ENCODE assay signal across 13 cellular contexts in genomic region chr1:243542726-243543415, GRCh38.
DNase-seq lines count a peak whose midpoint lies in the region; ATAC-seq and TF ChIP-seq lines count a peak whose summit lies in the region.
"Had no signal": no experiment of that assay in that cellular context is flagged by ENCODE, and none has a peak within 500 bp of the region (broad histone marks: within the 10 kb centered on the region; RNA-seq: fewer than 3 reads in every experiment).

No MANE protein-coding gene starts in this region.

- H3K36me3 ChIP-seq in HCT116 (ENCODE audit: control insufficient read depth in 1 of 2, insufficient read depth in 2 of 2, low read length in 2 of 2): no peaks in the 10 kb centered on the region
- H3K36me3 ChIP-seq in PC-3 (ENCODE audit: low read depth, low read length): no peaks in the 10 kb centered on the region
- peaks cover 8% of the 10 kb centered on the region for H3K36me3 ChIP-seq in SJCRH30
- H3K36me3 ChIP-seq in gastroesophageal sphincter: peaks cover 0 to 28% of the 10 kb centered on the region in 2 donors

- H3K4me3 ChIP-seq in HCT116 (replicated peaks in 1 of 2; ENCODE audit: low read depth in 1 of 2, low read length in 2 of 2): no peak overlapping the region
- no peak overlapping the region for H3K4me3 ChIP-seq in PC-3 (ENCODE audit: low read length)
- H3K4me3 ChIP-seq in epithelial cell of esophagus (ENCODE audit: low read length): no peak overlapping the region
- no peak overlapping the region for H3K4me3 ChIP-seq in SJCRH30
- no peak overlapping the region for H3K4me3 ChIP-seq in lower leg skin (ENCODE audit: low read depth, poor library complexity, severe bottlenecking)
- no peak overlapping the region for H3K4me3 ChIP-seq in gastroesophageal sphincter

- peaks cover 4 to 12% of the 10 kb centered on the region in 2 experiments; a peak in 2 of 4 replicates for H3K4me1 ChIP-seq in HCT116 (ENCODE audit: control insufficient read depth in 1 of 2, insufficient read depth in 2 of 2, low read length in 2 of 2)
- H3K4me1 ChIP-seq in PC-3 (ENCODE audit: insufficient read depth, low read length): 0 out of 2 replicates have a peak, but pooled peaks cover 7% of the 10 kb centered on the region
- no peaks in the 10 kb centered on the region for H3K4me1 ChIP-seq in SJCRH30
- peaks cover 0 to 3% (median 0%) of the 10 kb centered on the region in 3 donors for H3K4me1 ChIP-seq in gastroesophageal sphincter

- no peak for TF ChIP-seq EP300 in gastroesophageal sphincter (IDR thresholded peaks at IDR 0.05)

- H3K9me3 ChIP-seq in HCT116 (ENCODE audit: control insufficient read depth in 1 of 2, insufficient read depth in 1 of 2, low read depth in 1 of 2, low read length in 2 of 2): no peaks in the 10 kb centered on the region
- no peaks in the 10 kb centered on the region for H3K9me3 ChIP-seq in PC-3 (ENCODE audit: low read length)
- no peaks in the 10 kb centered on the region for H3K9me3 ChIP-seq in SJCRH30 (replicated peaks)
- H3K9me3 ChIP-seq in gastroesophageal sphincter: no peaks in the 10 kb centered on the region

- peak; percentile 97 for ATAC-seq in HCT116
- peak; percentile 64 for ATAC-seq in PC-3
- ATAC-seq in GM19328 (IDR thresholded peaks at IDR 0.05; ENCODE audit: unreplicated experiment): no peak
- no peak for ATAC-seq in gastroesophageal sphincter

- peak overlapping the region; percentile 87 for H2AFZ ChIP-seq in HCT116 (ENCODE audit: low read depth, low read length, poor library complexity, severe bottlenecking)
- no peak overlapping the region for H2AFZ ChIP-seq in PC-3 (ENCODE audit: low read length)

- H3F3A ChIP-seq in PC-3 (ENCODE audit: low read length, unreplicated experiment): no peaks in the 10 kb centered on the region

- TF ChIP-seq CTCF in 22Rv1 (IDR thresholded peaks at IDR 0.05) (peak; percentile 18; the same call in 1 of the 2 replicates), HCT116 (IDR thresholded peaks at IDR 0.05 in 2 of 3, conservative IDR thresholded peaks at IDR 0.05 in 1 of 3; ENCODE audit: borderline replicate concordance in 1 of 3, insufficient read depth in 1 of 3, low read depth in 2 of 3, low read length in 2 of 3) (no peak), PC-3 (conservative IDR thresholded peaks at IDR 0.05; ENCODE audit: low read depth, low read length) (peak; percentile 42), epithelial cell of esophagus (IDR thresholded peaks at IDR 0.05; ENCODE audit: insufficient read depth, low read depth, low read length, missing control alignments) (no peak), lower leg skin (IDR thresholded peaks at IDR 0.05) (no peak), gastroesophageal sphincter (IDR thresholded peaks at IDR 0.05) (no peak)

- DNase-seq in HCT116 (ENCODE audit: low read depth, low spot score) (peak; percentile 42), PC-3 (peak; percentile 46), epithelial cell of esophagus (ENCODE audit: low read depth) (peak; percentile 18), SJCRH30 (no peak), lower leg skin (ENCODE audit: low spot score in 2 of 2) (no peak)
- DNase-seq: AML-193, KG1, NCI-H1092, NCI-H1694 treated with DMSO at 0.1 percent for 48 hours, NCI-H510A treated with DMSO at 0.1 percent for 48 hours had no signal

- no peaks in the 10 kb centered on the region for H3K79me2 ChIP-seq in HCT116 (ENCODE audit: insufficient read depth, low read length)
- no peaks in the 10 kb centered on the region for H3K79me2 ChIP-seq in PC-3 (ENCODE audit: low read length)

- no peaks in the 10 kb centered on the region for H4K20me1 ChIP-seq in HCT116 (ENCODE audit: insufficient read depth)
- H4K20me1 ChIP-seq in PC-3 (ENCODE audit: low read length): no peaks in the 10 kb centered on the region

- H3K9ac ChIP-seq in HCT116 (ENCODE audit: low read length) (no peak overlapping the region), PC-3 (ENCODE audit: low read length) (no peak overlapping the region)

- BruUV-seq in HCT116 (replicated peaks; lab: Mats Ljungman, UMichigan) (no TSS peak), PC-3 (replicated peaks; lab: Mats Ljungman, UMichigan) (no TSS peak)

- intact Hi-C loops in HCT116 (cut with micrococcal nuclease): no loop called here
- intact Hi-C loops in PC-3 (cut with micrococcal nuclease): no loop called here
- intact Hi-C loops in lower leg skin (cut with DNase I; ENCODE audit: low total_unique reads): no loop called here

- CTCF ChIA-PET in HCT116 (lab: Charles Lee): no interaction called here
- CTCF ChIA-PET in PC-3 (lab: Charles Lee): interaction anchor here (0.7 kb wide), 1 partner anchor 1102 kb away, joined by 3 read pairs; no protein-coding TSS in a partner anchor

- POLR2A ChIA-PET in HCT116 (lab: Charles Lee) (no interaction called here), PC-3 (lab: Charles Lee; ENCODE audit: unreplicated experiment) (no interaction called here)

- TF ChIP-seq RAD21 in HCT116 (IDR thresholded peaks at IDR 0.05; ENCODE audit: low read depth): peak; percentile 29; the same call in 1 of the 2 replicates

- H3K4me2 ChIP-seq in HCT116 (ENCODE audit: low read length): peak overlapping the region; percentile 49
- no peak overlapping the region for H3K4me2 ChIP-seq in PC-3 (ENCODE audit: low read length)

- H3K27me3 ChIP-seq in HCT116 (ENCODE audit: insufficient read depth, low read length) (no peaks in the 10 kb centered on the region), PC-3 (ENCODE audit: low read length) (no peaks in the 10 kb centered on the region), SJCRH30 (no peaks in the 10 kb centered on the region), gastroesophageal sphincter (no peaks in the 10 kb centered on the region)

- 67 to 76% methylated on average over 7 of the region's 7 CpGs for WGBS in lower leg skin, 2 donors
- WGBS in gastroesophageal sphincter (ENCODE audit: low coverage in 1 of 2), 2 donors: 67 to 68% methylated on average over 6 to 7 of the region's 7 CpGs

- H3K9me2 ChIP-seq in HCT116 (ENCODE audit: insufficient read depth) (no peaks in the 10 kb centered on the region; the same call in 1 of the 2 replicates), PC-3 (replicated peaks; ENCODE audit: low read length) (no peaks in the 10 kb centered on the region)

- TF ChIP-seq POLR2A in HCT116 (IDR thresholded peaks at IDR 0.05; ENCODE audit: borderline replicate concordance, extremely low read depth, insufficient read depth, insufficient read length) (no peak), lower leg skin (IDR thresholded peaks at IDR 0.05) (no peak), gastroesophageal sphincter (IDR thresholded peaks at IDR 0.05) (no peak)

- RAD21 ChIA-PET in HCT116 (lab: Charles Lee; ENCODE audit: low non-redundant PET in 1 of 2, low total read pairs in 2 of 2, uncharacterized antibody in 2 of 2, unreplicated experiment in 2 of 2): no interaction called here

- H3K27ac ChIP-seq in 22Rv1: no peak overlapping the region
- H3K27ac ChIP-seq in HCT116 (ENCODE audit: low read depth, low read length): no peak overlapping the region
- no peak overlapping the region for H3K27ac ChIP-seq in PC-3 (ENCODE audit: low read length)
- H3K27ac ChIP-seq in SJCRH30: no peak overlapping the region
- H3K27ac ChIP-seq in gastroesophageal sphincter: no peak overlapping the region

TF ChIP-seq in HCT116, 20 proteins besides CTCF, POLR2A, EP300 and RAD21:
- TF ChIP-seq TCF7L2 (IDR thresholded peaks at IDR 0.05; ENCODE audit: borderline replicate concordance, extremely low read depth, insufficient read depth, insufficient read length): no peak
- TF ChIP-seq POLR2AphosphoS5 (IDR thresholded peaks at IDR 0.05; ENCODE audit: low read depth, low read length): peak; percentile 62; the same call in 1 of the 2 replicates
- peak; percentile 51 for TF ChIP-seq CBX3 (IDR thresholded peaks at IDR 0.05; ENCODE audit: low read depth)
- no peak for TF ChIP-seq SP1 (IDR thresholded peaks at IDR 0.05; ENCODE audit: low read depth)
- 0 out of 2 replicates have a peak, but pooled peaks have one; percentile 20 for TF ChIP-seq JUND (IDR thresholded peaks at IDR 0.05)
TF ChIP-seq in HCT116: peak in this region for 3.

Comparison
In these comparisons a context has a peak if more than half of its experiments do, and no peak if none do; other contexts are left out.
1. CTCF ChIP-seq: peak in 22Rv1 (single experiment) and PC-3 (single experiment); none in HCT116 (0 of 3), epithelial cell of esophagus (single experiment), lower leg skin (0 of 3) and gastroesophageal sphincter (0 of 4).
2. ATAC-seq: peak in HCT116 (single experiment) and PC-3 (single experiment); none in GM19328 (single experiment) and gastroesophageal sphincter (single experiment).
3. DNase-seq: peak in HCT116 (single experiment), PC-3 (single experiment) and epithelial cell of esophagus (single experiment); none in SJCRH30 (0 of 2) and lower leg skin (0 of 2).